ENCODE assay signal across 1 cellular context in genomic region chr1:3480369-3480719, GRCh38.
A peak's percentile ranks its signal among the peaks of the same experiment; 100 is the strongest.
TF ChIP-seq lines count a peak whose summit lies in the region.

No MANE protein-coding gene starts in this region.

TF ChIP-seq in HepG2, 621 proteins besides CTCF, POLR2A, EP300 and RAD21 (continued from another document and continues in another):
- TF ChIP-seq, protein P1, sequence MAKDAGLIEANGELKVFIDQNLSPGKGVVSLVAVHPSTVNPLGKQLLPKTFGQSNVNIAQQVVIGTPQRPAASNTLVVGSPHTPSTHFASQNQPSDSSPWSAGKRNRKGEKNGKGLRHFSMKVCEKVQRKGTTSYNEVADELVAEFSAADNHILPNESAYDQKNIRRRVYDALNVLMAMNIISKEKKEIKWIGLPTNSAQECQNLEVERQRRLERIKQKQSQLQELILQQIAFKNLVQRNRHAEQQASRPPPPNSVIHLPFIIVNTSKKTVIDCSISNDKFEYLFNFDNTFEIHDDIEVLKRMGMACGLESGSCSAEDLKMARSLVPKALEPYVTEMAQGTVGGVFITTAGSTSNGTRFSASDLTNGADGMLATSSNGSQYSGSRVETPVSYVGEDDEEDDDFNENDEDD (CRISPR knock-in tag; IDR thresholded peaks at IDR 0.05; ENCODE audit: borderline replicate concordance) = peak; percentile 25; the same call in 1 of the 2 replicates
- TF ChIP-seq, protein P2, sequence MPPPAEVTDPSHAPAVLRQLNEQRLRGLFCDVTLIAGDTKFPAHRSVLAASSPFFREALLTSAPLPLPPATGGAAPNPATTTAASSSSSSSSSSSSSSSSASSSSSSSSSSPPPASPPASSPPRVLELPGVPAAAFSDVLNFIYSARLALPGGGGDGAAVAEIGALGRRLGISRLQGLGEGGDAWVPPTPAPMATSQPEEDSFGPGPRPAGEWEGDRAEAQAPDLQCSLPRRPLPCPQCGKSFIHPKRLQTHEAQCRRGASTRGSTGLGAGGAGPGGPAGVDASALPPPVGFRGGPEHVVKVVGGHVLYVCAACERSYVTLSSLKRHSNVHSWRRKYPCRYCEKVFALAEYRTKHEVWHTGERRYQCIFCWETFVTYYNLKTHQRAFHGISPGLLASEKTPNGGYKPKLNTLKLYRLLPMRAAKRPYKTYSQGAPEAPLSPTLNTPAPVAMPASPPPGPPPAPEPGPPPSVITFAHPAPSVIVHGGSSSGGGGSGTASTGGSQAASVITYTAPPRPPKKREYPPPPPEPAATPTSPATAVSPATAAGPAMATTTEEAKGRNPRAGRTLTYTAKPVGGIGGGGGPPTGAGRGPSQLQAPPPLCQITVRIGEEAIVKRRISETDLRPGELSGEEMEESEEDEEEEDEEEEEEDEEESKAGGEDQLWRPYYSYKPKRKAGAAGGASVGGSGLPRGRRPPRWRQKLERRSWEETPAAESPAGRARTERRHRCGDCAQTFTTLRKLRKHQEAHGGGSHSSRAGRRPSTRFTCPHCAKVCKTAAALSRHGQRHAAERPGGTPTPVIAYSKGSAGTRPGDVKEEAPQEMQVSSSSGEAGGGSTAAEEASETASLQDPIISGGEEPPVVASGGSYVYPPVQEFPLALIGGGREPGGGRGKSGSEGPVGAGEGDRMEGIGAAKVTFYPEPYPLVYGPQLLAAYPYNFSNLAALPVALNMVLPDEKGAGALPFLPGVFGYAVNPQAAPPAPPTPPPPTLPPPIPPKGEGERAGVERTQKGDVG (CRISPR knock-in tag; IDR thresholded peaks at IDR 0.05; ENCODE audit: borderline replicate concordance) = peak; percentile 71; the same call in 1 of the 2 replicates
- peak; percentile 28; the same call in 1 of the 2 replicates for TF ChIP-seq KDM2A (CRISPR knock-in tag; IDR thresholded peaks at IDR 0.05; ENCODE audit: borderline replicate concordance, low read depth)
- TF ChIP-seq GATAD2A (CRISPR knock-in tag; IDR thresholded peaks at IDR 0.05) = peak; percentile 39; the same call in 1 of the 2 replicates
- TF ChIP-seq, protein P3, sequence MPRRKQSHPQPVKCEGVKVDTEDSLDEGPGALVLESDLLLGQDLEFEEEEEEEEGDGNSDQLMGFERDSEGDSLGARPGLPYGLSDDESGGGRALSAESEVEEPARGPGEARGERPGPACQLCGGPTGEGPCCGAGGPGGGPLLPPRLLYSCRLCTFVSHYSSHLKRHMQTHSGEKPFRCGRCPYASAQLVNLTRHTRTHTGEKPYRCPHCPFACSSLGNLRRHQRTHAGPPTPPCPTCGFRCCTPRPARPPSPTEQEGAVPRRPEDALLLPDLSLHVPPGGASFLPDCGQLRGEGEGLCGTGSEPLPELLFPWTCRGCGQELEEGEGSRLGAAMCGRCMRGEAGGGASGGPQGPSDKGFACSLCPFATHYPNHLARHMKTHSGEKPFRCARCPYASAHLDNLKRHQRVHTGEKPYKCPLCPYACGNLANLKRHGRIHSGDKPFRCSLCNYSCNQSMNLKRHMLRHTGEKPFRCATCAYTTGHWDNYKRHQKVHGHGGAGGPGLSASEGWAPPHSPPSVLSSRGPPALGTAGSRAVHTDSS (CRISPR knock-in tag; conservative IDR thresholded peaks at IDR 0.05) = no peak
- no peak for TF ChIP-seq ZNF747 (CRISPR knock-in tag; IDR thresholded peaks at IDR 0.05; ENCODE audit: borderline replicate concordance)
- TF ChIP-seq NCOR1 (IDR thresholded peaks at IDR 0.05; ENCODE audit: borderline replicate concordance, low read length) = peak; percentile 26; the same call in 1 of the 2 replicates
- TF ChIP-seq ZNF343 (CRISPR knock-in tag; IDR thresholded peaks at IDR 0.05) = no peak
- TF ChIP-seq NR2F2 (IDR thresholded peaks at IDR 0.05; ENCODE audit: borderline replicate concordance, low read depth) = no peak
- peak; percentile 51 for TF ChIP-seq AGO1 (IDR thresholded peaks at IDR 0.05; ENCODE audit: low read depth, low read length, poor library complexity, severe bottlenecking)
- no peak for TF ChIP-seq ZNF101 (CRISPR knock-in tag; IDR thresholded peaks at IDR 0.05; ENCODE audit: borderline replicate concordance, low read depth)
- TF ChIP-seq ZNF883 (CRISPR knock-in tag; IDR thresholded peaks at IDR 0.05; ENCODE audit: not compliant biosample characterization) = no peak
- peak; percentile 52; the same call in 1 of the 2 replicates for TF ChIP-seq ZC3H13 (CRISPR knock-in tag; IDR thresholded peaks at IDR 0.05)
- TF ChIP-seq KLF9 (CRISPR knock-in tag; IDR thresholded peaks at IDR 0.05; ENCODE audit: low read depth) = no peak
- peak; percentile 42 for TF ChIP-seq ZNF574 (CRISPR knock-in tag; IDR thresholded peaks at IDR 0.05)
- TF ChIP-seq, protein P4, sequence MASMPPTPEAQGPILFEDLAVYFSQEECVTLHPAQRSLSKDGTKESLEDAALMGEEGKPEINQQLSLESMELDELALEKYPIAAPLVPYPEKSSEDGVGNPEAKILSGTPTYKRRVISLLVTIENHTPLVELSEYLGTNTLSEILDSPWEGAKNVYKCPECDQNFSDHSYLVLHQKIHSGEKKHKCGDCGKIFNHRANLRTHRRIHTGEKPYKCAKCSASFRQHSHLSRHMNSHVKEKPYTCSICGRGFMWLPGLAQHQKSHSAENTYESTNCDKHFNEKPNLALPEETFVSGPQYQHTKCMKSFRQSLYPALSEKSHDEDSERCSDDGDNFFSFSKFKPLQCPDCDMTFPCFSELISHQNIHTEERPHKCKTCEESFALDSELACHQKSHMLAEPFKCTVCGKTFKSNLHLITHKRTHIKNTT (CRISPR knock-in tag; IDR thresholded peaks at IDR 0.05) = no peak
- TF ChIP-seq ZNF841 (CRISPR knock-in tag; IDR thresholded peaks at IDR 0.05; ENCODE audit: borderline replicate concordance) = no peak
- no peak for TF ChIP-seq TSC22D2 (CRISPR knock-in tag; IDR thresholded peaks at IDR 0.05; ENCODE audit: borderline replicate concordance)
- no peak for TF ChIP-seq ZNF766 (CRISPR knock-in tag; IDR thresholded peaks at IDR 0.05; ENCODE audit: borderline replicate concordance)
- TF ChIP-seq TBX2 (CRISPR knock-in tag; IDR thresholded peaks at IDR 0.05; ENCODE audit: borderline replicate concordance) = 0 out of 2 replicates have a peak, but pooled peaks have one; percentile 23
- no peak for TF ChIP-seq IRF1 (CRISPR knock-in tag; IDR thresholded peaks at IDR 0.05; ENCODE audit: low read depth)
- 0 out of 2 replicates have a peak, but pooled peaks have one; percentile 37 for TF ChIP-seq AKAP8 (CRISPR knock-in tag; IDR thresholded peaks at IDR 0.05)
- no peak for TF ChIP-seq NFE2L1 (CRISPR knock-in tag; IDR thresholded peaks at IDR 0.05; ENCODE audit: borderline replicate concordance)
- TF ChIP-seq ERF (CRISPR knock-in tag; IDR thresholded peaks at IDR 0.05) = no peak
- 0 out of 2 replicates have a peak, but pooled peaks have one; percentile 16 for TF ChIP-seq KDM1A (CRISPR knock-in tag; IDR thresholded peaks at IDR 0.05)
- TF ChIP-seq ZNF468 (CRISPR knock-in tag; IDR thresholded peaks at IDR 0.05) = no peak
- TF ChIP-seq ZNF280B (CRISPR knock-in tag; IDR thresholded peaks at IDR 0.05; ENCODE audit: borderline replicate concordance) = peak; percentile 22; the same call in 1 of the 2 replicates
- TF ChIP-seq USF2 (IDR thresholded peaks at IDR 0.05; ENCODE audit: low read depth, low read length) = no peak
- peak; percentile 32; the same call in 1 of the 2 replicates for TF ChIP-seq USF2 (CRISPR knock-in tag; IDR thresholded peaks at IDR 0.05; ENCODE audit: borderline replicate concordance)
- peak; percentile 93 for TF ChIP-seq HNRNPL (IDR thresholded peaks at IDR 0.05; ENCODE audit: low read depth, low read length)
- TF ChIP-seq NONO (IDR thresholded peaks at IDR 0.05) = no peak
- peak; percentile 56; the same call in 1 of the 2 replicates for TF ChIP-seq NONO (CRISPR knock-in tag; conservative IDR thresholded peaks at IDR 0.05)
- TF ChIP-seq HNF4A (CRISPR knock-in tag; IDR thresholded peaks at IDR 0.05) = peak; percentile 87
- TF ChIP-seq NR2C2 (CRISPR knock-in tag; IDR thresholded peaks at IDR 0.05; ENCODE audit: borderline replicate concordance) = 0 out of 2 replicates have a peak, but pooled peaks have one; percentile 32
- TF ChIP-seq HOXA3 (CRISPR knock-in tag; IDR thresholded peaks at IDR 0.05) = peak; percentile 73
- TF ChIP-seq, protein P5, sequence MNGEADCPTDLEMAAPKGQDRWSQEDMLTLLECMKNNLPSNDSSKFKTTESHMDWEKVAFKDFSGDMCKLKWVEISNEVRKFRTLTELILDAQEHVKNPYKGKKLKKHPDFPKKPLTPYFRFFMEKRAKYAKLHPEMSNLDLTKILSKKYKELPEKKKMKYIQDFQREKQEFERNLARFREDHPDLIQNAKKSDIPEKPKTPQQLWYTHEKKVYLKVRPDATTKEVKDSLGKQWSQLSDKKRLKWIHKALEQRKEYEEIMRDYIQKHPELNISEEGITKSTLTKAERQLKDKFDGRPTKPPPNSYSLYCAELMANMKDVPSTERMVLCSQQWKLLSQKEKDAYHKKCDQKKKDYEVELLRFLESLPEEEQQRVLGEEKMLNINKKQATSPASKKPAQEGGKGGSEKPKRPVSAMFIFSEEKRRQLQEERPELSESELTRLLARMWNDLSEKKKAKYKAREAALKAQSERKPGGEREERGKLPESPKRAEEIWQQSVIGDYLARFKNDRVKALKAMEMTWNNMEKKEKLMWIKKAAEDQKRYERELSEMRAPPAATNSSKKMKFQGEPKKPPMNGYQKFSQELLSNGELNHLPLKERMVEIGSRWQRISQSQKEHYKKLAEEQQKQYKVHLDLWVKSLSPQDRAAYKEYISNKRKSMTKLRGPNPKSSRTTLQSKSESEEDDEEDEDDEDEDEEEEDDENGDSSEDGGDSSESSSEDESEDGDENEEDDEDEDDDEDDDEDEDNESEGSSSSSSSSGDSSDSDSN (CRISPR knock-in tag; IDR thresholded peaks at IDR 0.05) = peak; percentile 69
- TF ChIP-seq IKZF4 (CRISPR knock-in tag; IDR thresholded peaks at IDR 0.05; ENCODE audit: borderline replicate concordance, low read depth, not compliant biosample characterization) = peak; percentile 41
- TF ChIP-seq ELF3 (CRISPR knock-in tag; IDR thresholded peaks at IDR 0.05) = no peak
- TF ChIP-seq ZBTB38 (CRISPR knock-in tag; IDR thresholded peaks at IDR 0.05) = peak; percentile 97
